ENCODE assay signal across 23 cellular contexts in the genomic region with DNA sequence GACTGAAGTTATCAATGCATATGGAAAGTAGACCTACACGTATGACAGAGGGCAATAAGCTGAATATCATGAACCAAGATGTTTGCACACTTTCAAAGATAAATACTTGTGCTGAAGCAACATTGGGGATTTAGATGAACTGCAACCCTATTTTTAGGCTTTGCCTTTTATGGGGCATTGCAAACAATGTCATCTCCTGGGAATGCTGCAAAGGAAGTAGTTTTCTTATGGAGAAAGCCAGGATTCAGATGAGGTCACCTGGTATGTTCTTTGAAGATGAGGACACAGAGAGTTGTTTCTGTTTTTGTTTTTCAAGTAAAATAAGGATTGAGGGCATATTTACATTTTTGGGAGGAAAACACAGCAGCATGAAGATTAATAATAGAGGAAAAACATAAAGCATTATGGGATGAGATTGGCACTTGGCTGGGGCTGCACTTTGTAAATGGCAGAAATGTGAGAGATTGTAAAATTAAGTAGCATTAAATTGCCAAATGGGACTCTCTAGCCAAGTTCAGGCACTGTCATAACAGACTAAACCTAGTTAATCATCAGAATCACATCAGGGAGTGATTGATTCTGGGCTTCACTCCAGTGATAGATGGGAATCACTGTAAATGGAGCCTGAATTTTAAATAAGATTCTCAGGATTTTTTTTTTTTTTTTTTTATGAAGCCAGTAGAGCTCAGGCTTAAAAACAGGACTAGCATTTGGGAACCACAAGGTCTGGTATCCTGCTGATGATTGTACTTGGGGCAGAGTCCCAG.
"Had no signal": no experiment of that assay in that cellular context is flagged by ENCODE, and none has a peak within 500 bp of the region (broad histone marks: within the 10 kb centered on the region; RNA-seq: fewer than 3 reads in every experiment).

No MANE protein-coding gene starts in this region.

- H3K36me3 ChIP-seq: neutrophil, WERI-Rb-1 had no signal

- H3K4me1 Mint-ChIP-seq: activated CD4-positive, alpha-beta T cell treated with anti-CD3 and anti-CD28 coated beads for 36 hours; central memory CD8-positive, alpha-beta T cell; mesothelial cell of epicardium; stimulated activated memory B cell treated with anti-CD40 and anti-IgM and Interleukin-4, amounts not matched to agents 10 μg/mL and 1 μg/mL and 100 μg/mL, for 72 hours had no signal

- H3K36me3 Mint-ChIP-seq: activated naive CD8-positive, alpha-beta T cell; brain; mesothelial cell of epicardium; stimulated activated memory B cell treated with anti-CD40 and anti-IgM and Interleukin-4, amounts not matched to agents 10 μg/mL and 1 μg/mL and 100 μg/mL, for 72 hours; type B pancreatic cell had no signal

- H2AFZ ChIP-seq: hepatocyte, parathyroid adenoma had no signal

- FAIRE-seq: keratinocyte had no signal

- ATAC-seq: activated CD4-positive, alpha-beta T cell treated with anti-CD3 and anti-CD28 coated beads for 36 hours; natural killer cell treated with Interleukin-12 subunit alpha and Interleukin-12 subunit beta and Interleukin-15 and Interleukin-18, amount 100 ng/mL, for 72 hours; sciatic nerve; stimulated activated memory B cell treated with anti-CD40 and anti-IgM and Interleukin-4, amounts not matched to agents 10 μg/mL and 1 μg/mL and 100 μg/mL, for 72 hours had no signal

- H3K27me3 ChIP-seq: hepatocyte, neutrophil, testis had no signal

- H3K9ac ChIP-seq: parathyroid adenoma had no signal

- H3K4me1 ChIP-seq: parathyroid adenoma, testis had no signal

- H3K27ac ChIP-seq: coronary artery, hepatocyte, neutrophil, parathyroid adenoma, testis, WERI-Rb-1 had no signal

- H3K79me2 ChIP-seq: hepatocyte, parathyroid adenoma had no signal

- H3K4me3 Mint-ChIP-seq: activated CD4-positive, alpha-beta T cell treated with anti-CD3 and anti-CD28 coated beads for 36 hours; activated naive CD8-positive, alpha-beta T cell; central memory CD8-positive, alpha-beta T cell; mesothelial cell of epicardium; natural killer cell treated with Interleukin-12 subunit alpha and Interleukin-12 subunit beta and Interleukin-15 and Interleukin-18, amount 100 ng/mL, for 72 hours; stimulated activated memory B cell treated with anti-CD40 and anti-IgM and Interleukin-4, amounts not matched to agents 10 μg/mL and 1 μg/mL and 100 μg/mL, for 72 hours; type B pancreatic cell had no signal

- H3K27ac Mint-ChIP-seq: activated CD4-positive, alpha-beta T cell treated with anti-CD3 and anti-CD28 coated beads for 36 hours; activated naive CD8-positive, alpha-beta T cell; mesothelial cell of epicardium; natural killer cell treated with Interleukin-12 subunit alpha and Interleukin-12 subunit beta and Interleukin-15 and Interleukin-18, amount 100 ng/mL, for 72 hours; stimulated activated memory B cell treated with anti-CD40 and anti-IgM and Interleukin-4, amounts not matched to agents 10 μg/mL and 1 μg/mL and 100 μg/mL, for 72 hours; type B pancreatic cell had no signal

- H3K27me3 Mint-ChIP-seq: activated CD4-positive, alpha-beta T cell treated with anti-CD3 and anti-CD28 coated beads for 36 hours; activated naive CD8-positive, alpha-beta T cell; central memory CD8-positive, alpha-beta T cell; natural killer cell treated with Interleukin-12 subunit alpha and Interleukin-12 subunit beta and Interleukin-15 and Interleukin-18, amount 100 ng/mL, for 72 hours; stimulated activated memory B cell treated with anti-CD40 and anti-IgM and Interleukin-4, amounts not matched to agents 10 μg/mL and 1 μg/mL and 100 μg/mL, for 72 hours; type B pancreatic cell had no signal

- DNase-seq: activated CD4-positive, alpha-beta T cell treated with anti-CD3 and anti-CD28 coated beads for 36 hours; activated CD4-positive, alpha-beta T cell treated with anti-CD3 and anti-CD28 coated beads, Interleukin-2, amount 50 U/mL, for 48 hours; activated T-cell treated with anti-CD3 and anti-CD28 coated beads for 4 hours; amygdala; foreskin fibroblast; stimulated activated CD4-positive, alpha-beta T cell treated with anti-CD3 and anti-CD28 coated beads, Interleukin-4, amount 100 ng/mL, for 4 hours; T-helper 2 cell; testis; WERI-Rb-1 had no signal

- H3K4me3 ChIP-seq: coronary artery, hepatocyte, lung, testis had no signal

- H3K9me3 ChIP-seq: neutrophil, testis had no signal

- H3K4me2 ChIP-seq: hepatocyte had no signal
